14 cellular contexts compared by ENCODE assay signal in the genomic region with DNA sequence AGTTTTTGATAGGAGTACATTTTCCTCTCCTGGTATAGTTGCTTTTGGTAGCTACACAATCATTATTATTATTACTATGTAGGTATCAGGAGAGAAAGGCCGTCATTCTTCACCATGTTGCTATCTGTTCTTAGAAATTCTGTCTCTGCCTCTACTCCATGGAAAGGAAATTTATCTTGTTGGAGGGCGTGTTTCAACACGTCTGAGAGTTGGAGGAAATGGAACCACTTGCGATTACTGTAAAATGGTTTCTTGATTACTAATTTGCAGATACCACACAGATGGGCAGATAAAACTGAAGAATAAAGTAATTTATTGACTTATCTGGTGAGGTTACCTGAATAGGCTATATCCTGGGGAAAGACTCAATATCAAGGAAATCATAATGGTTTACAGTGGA.
DNase-seq lines count a peak whose midpoint lies in the region; TF ChIP-seq lines count a peak whose summit lies in the region.
"Had no signal": no experiment of that assay in that cellular context is flagged by ENCODE, and none has a peak within 500 bp of the region (broad histone marks: within the 10 kb centered on the region; RNA-seq: fewer than 3 reads in every experiment).

No MANE protein-coding gene starts in this region.

- no peaks in the 10 kb centered on the region for H3K79me2 ChIP-seq in mammary epithelial cell (ENCODE audit: insufficient read depth, low read length)

- in situ Hi-C loops in mammary epithelial cell (cut with MboI; ENCODE audit: low sequenced_read_pairs in 2 of 2): no loop called here

- WGBS in mammary epithelial cell (ENCODE audit: low coverage, missing lambda C conversion rate): 20% methylated on average over 4 of the region's 4 CpGs

- no peak overlapping the region for H2AFZ ChIP-seq in mammary epithelial cell (ENCODE audit: low read depth, low read length)

- H3K27ac ChIP-seq in mammary epithelial cell (ENCODE audit: insufficient read depth, low read depth, low read length) (no peak overlapping the region), epithelial cell of prostate (no peak overlapping the region)
- H3K27ac ChIP-seq: HL-60 had no signal

- dilution Hi-C loops in mammary epithelial cell (cut with HindIII; ENCODE audit: low sequenced_read_pairs): no loop called here

- no peaks in the 10 kb centered on the region for H3K27me3 ChIP-seq in mammary epithelial cell (ENCODE audit: insufficient read depth, low read length)
- H3K27me3 ChIP-seq: BE2C had no signal

- CTCF ChIA-PET in mammary epithelial cell (lab: Charles Lee; ENCODE audit: low non-redundant PET): no interaction called here

- peaks cover 2% of the 10 kb centered on the region for H3K9me3 ChIP-seq in mammary epithelial cell (replicated peaks; ENCODE audit: insufficient read depth, low read length)
- H3K9me3 ChIP-seq: BE2C had no signal

- no peak overlapping the region for H3K4me2 ChIP-seq in mammary epithelial cell (ENCODE audit: insufficient read depth, low read depth, low read length)

- no peak overlapping the region for H3K4me3 ChIP-seq in mammary epithelial cell (replicated peaks in 1 of 3; ENCODE audit: insufficient read depth in 1 of 3, low read depth in 2 of 3, low read length in 3 of 3)

- no peaks in the 10 kb centered on the region for H3K36me3 ChIP-seq in mammary epithelial cell (ENCODE audit: insufficient read depth, low read length)
- H3K36me3 ChIP-seq: BE2C had no signal

- no peak overlapping the region for H3K9ac ChIP-seq in mammary epithelial cell (ENCODE audit: insufficient read depth, low read length)

- H3K4me1 ChIP-seq in mammary epithelial cell (ENCODE audit: insufficient read depth, low read length): no peaks in the 10 kb centered on the region
- H3K4me1 ChIP-seq: BE2C had no signal

- intact Hi-C loops in mammary epithelial cell (cut with micrococcal nuclease): no loop called here
- intact Hi-C loops in head of caudate nucleus (cut with DNase I): no loop called here

- DNase-seq in NCI-H69 (lab: John Stamatoyannopoulos, UW) (peak; percentile 4), mammary epithelial cell (peak; percentile 26), epithelial cell of prostate (ENCODE audit: low read depth, low spot score) (peak; percentile 6), D341Med (ENCODE audit: low spot score) (no peak), activated gamma-delta T cell (lab: John Stamatoyannopoulos, UW) (no peak), head of caudate nucleus (no peak)
- DNase-seq: ACHN; BE2C; C1 segment of cervical spinal cord; CD4-positive, CD25-positive, alpha-beta regulatory T cell; CD8-positive, alpha-beta memory T cell; COR-L47; HCEC 1CT had no signal

- no TSS peak for BruUV-seq in mammary epithelial cell (replicated peaks; lab: Mats Ljungman, UMichigan)

- TF ChIP-seq CTCF in mammary epithelial cell (conservative IDR thresholded peaks at IDR 0.05 in 1 of 2, IDR thresholded peaks at IDR 0.05 in 1 of 2; ENCODE audit: extremely low read depth in 1 of 2, insufficient read depth in 1 of 2, low read depth in 1 of 2, low read length in 2 of 2): no peak

- H4K20me1 ChIP-seq in mammary epithelial cell (ENCODE audit: insufficient read depth, low read length): no peaks in the 10 kb centered on the region

Comparison
In these comparisons a context has a peak if more than half of its experiments do, and no peak if none do; other contexts are left out.
1. DNase-seq: peak in NCI-H69 (single experiment), mammary epithelial cell (single experiment) and epithelial cell of prostate (single experiment); none in D341Med (single experiment), activated gamma-delta T cell (single experiment) and head of caudate nucleus (0 of 42).